Comparison of ENCODE assay signal across 12 cellular contexts in genomic region chr6:145865175-145865574, GRCh38. TPM values are rescaled to one million over a fixed set of nuclear protein-coding genes. Genes with fewer than 3 reads are reported as not detected.
DNase-seq lines count a peak whose midpoint lies in the region; ATAC-seq, FAIRE-seq and TF ChIP-seq lines count a peak whose summit lies in the region.
"Had no signal": no experiment of that assay in that cellular context is flagged by ENCODE, and none has a peak within 500 bp of the region (broad histone marks: within the 10 kb centered on the region; RNA-seq: fewer than 3 reads in every experiment).

No MANE protein-coding gene starts in this region.

- peaks cover 16% of the 10 kb centered on the region for H3K9me3 Mint-ChIP-seq in mesothelial cell of epicardium

- no peak overlapping the region for H3K27ac ChIP-seq in IMR-90 (ENCODE audit: insufficient read depth, low read length)
- peak overlapping the region; percentile 1 for H3K27ac ChIP-seq in lower lobe of right lung
- H3K27ac ChIP-seq: neutrophil had no signal

- dilution Hi-C loops in IMR-90 (cut with HindIII; ENCODE audit: low sequenced_read_pairs, unreplicated experiment), result no loop called here

- no peak overlapping the region for H2AK9ac ChIP-seq in IMR-90 (replicated peaks; ENCODE audit: low read depth, low read length, poor library complexity)

- no CpG with 5 or more reads among the region's 2 CpGs for WGBS in IMR-90 (ENCODE audit: extremely low coverage in 2 of 2, insufficient read length in 1 of 2), 2 experiments

- no peak overlapping the region for H4K8ac ChIP-seq in IMR-90 (ENCODE audit: low read depth in 2 of 2, low read length in 2 of 2)

- intact Hi-C loops in IMR-90 (cut with micrococcal nuclease) (no loop called here), lower lobe of right lung (cut with DNase I) (no loop called here)

- no peaks in the 10 kb centered on the region for H3K36me3 ChIP-seq in IMR-90 (ENCODE audit: control insufficient read depth, insufficient read depth, low read length)
- no peaks in the 10 kb centered on the region for H3K36me3 ChIP-seq in lower lobe of right lung
- H3K36me3 ChIP-seq: neutrophil had no signal

- H3K36me3 Mint-ChIP-seq in mesothelial cell of epicardium, result peaks cover 15% of the 10 kb centered on the region

- H4K20me1 ChIP-seq in IMR-90 (ENCODE audit: insufficient read depth, low read length), result no peaks in the 10 kb centered on the region

- no peak overlapping the region for H3K4me3 ChIP-seq in IMR-90 (ENCODE audit: insufficient read depth, low read depth, low read length)
- H3K4me3 ChIP-seq in lower lobe of right lung, result no peak overlapping the region
- H3K4me3 ChIP-seq: heart right ventricle had no signal

- H4K5ac ChIP-seq in IMR-90 (ENCODE audit: low read depth, low read length), result no peak overlapping the region

- no peaks in the 10 kb centered on the region for H3K79me1 ChIP-seq in IMR-90 (ENCODE audit: low read depth in 1 of 2, low read length in 2 of 2)

- POLR2A ChIA-PET in IMR-90 (lab: Charles Lee; ENCODE audit: unreplicated experiment), result no interaction called here

- no peaks in the 10 kb centered on the region for H3K27me3 Mint-ChIP-seq in mesothelial cell of epicardium (ENCODE audit: low read depth)

- no peak overlapping the region for H4K91ac ChIP-seq in IMR-90 (ENCODE audit: insufficient read depth, low read depth, low read length)

- H3K9me1 ChIP-seq in IMR-90 (ENCODE audit: insufficient read depth, low read length), result no peaks in the 10 kb centered on the region

- TF ChIP-seq CTCF in IMR-90 (conservative IDR thresholded peaks at IDR 0.05; ENCODE audit: low read depth, low read length) (no peak), lower lobe of right lung (IDR thresholded peaks at IDR 0.05) (no peak), mesothelial cell of epicardium (IDR thresholded peaks at IDR 0.05; ENCODE audit: unreplicated experiment) (no peak)

- H2BK20ac ChIP-seq in IMR-90 (ENCODE audit: low read depth, low read length), result no peak overlapping the region

- H2BK5ac ChIP-seq in IMR-90 (ENCODE audit: low read depth, low read length, poor library complexity, severe bottlenecking), result no peak overlapping the region

- no peak overlapping the region for H3K4ac ChIP-seq in IMR-90 (ENCODE audit: low read depth, low read length)

- CTCF ChIA-PET in IMR-90 (lab: Yijun Ruan, JAX), result no interaction called here

- BruUV-seq in IMR-90 (replicated peaks; lab: Mats Ljungman, UMichigan), result no TSS peak

- no peak for TF ChIP-seq POLR2A in IMR-90 (IDR thresholded peaks at IDR 0.05; ENCODE audit: low read depth, low read length)

- no peaks in the 10 kb centered on the region for H3K4me1 Mint-ChIP-seq in mesothelial cell of epicardium

- TF ChIP-seq RAD21 in IMR-90 (IDR thresholded peaks at IDR 0.05; ENCODE audit: low read length), result no peak

- ATAC-seq in GM18517 (IDR thresholded peaks at IDR 0.05; ENCODE audit: unreplicated experiment) (peak; percentile 37), GM21619 (IDR thresholded peaks at IDR 0.05; ENCODE audit: unreplicated experiment) (peak; percentile 35), IMR-90 (ENCODE audit: low read depth) (peak; percentile 24; the same call in 1 of the 2 replicates), lower lobe of right lung (peak in 1 of 2 donors; percentile 11)
- ATAC-seq: heart right ventricle had no signal

- H3K9ac ChIP-seq in IMR-90 (ENCODE audit: low read depth, low read length), result no peak overlapping the region

- no peak overlapping the region for H2AFZ ChIP-seq in IMR-90 (replicated peaks; ENCODE audit: low read length, poor library complexity)

- H3K56ac ChIP-seq in IMR-90 (ENCODE audit: extremely low read depth, insufficient read depth, low read length), result no peak overlapping the region

- H3K9me3 ChIP-seq in IMR-90 (ENCODE audit: control insufficient read depth, insufficient read depth, low read length) (no peaks in the 10 kb centered on the region), lower lobe of right lung (peaks cover 7% of the 10 kb centered on the region)
- H3K9me3 ChIP-seq: neutrophil had no signal

- no peak overlapping the region for H3K23ac ChIP-seq in IMR-90 (ENCODE audit: low read depth, low read length)

- in situ Hi-C loops in IMR-90 (cut with MboI; ENCODE audit: low sequenced_read_pairs), result no loop called here

- no peaks in the 10 kb centered on the region for H3K27me3 ChIP-seq in IMR-90 (ENCODE audit: control insufficient read depth, insufficient read depth, low read length)
- no peaks in the 10 kb centered on the region for H3K27me3 ChIP-seq in lower lobe of right lung (ENCODE audit: low read depth)
- H3K27me3 ChIP-seq: heart right ventricle, neutrophil had no signal

- H3K4me3 Mint-ChIP-seq in mesothelial cell of epicardium, result no peak overlapping the region

- DNase-seq in IMR-90 (no peak), lower lobe of right lung (no peak), frontal cortex (ENCODE audit: low spot score in 2 of 2) (no peak), DMS53 (lab: John Stamatoyannopoulos, UW) (no peak), NCI-H187 (lab: John Stamatoyannopoulos, UW) (no peak), mesothelial cell of epicardium (ENCODE audit: low spot score in 2 of 2, unreplicated experiment in 2 of 2) (no peak)
- DNase-seq: activated CD4-positive, alpha-beta T cell treated with anti-CD3 and anti-CD28 coated beads for 4 hours; caudate nucleus; heart right ventricle had no signal

- FAIRE-seq in frontal cortex (lab: Jason Lieb, UNC), result no peak

- no peak overlapping the region for H2BK15ac ChIP-seq in IMR-90 (ENCODE audit: low read depth, low read length)

- H3K4me1 ChIP-seq in IMR-90 (ENCODE audit: control insufficient read depth, insufficient read depth, low read length) (peaks cover 2% of the 10 kb centered on the region), lower lobe of right lung (peaks cover 10% of the 10 kb centered on the region)

- H3K4me2 ChIP-seq in IMR-90 (ENCODE audit: low read depth, low read length), result peak overlapping the region; percentile 29; the same call in 1 of the 2 replicates

- no peak overlapping the region for H3K27ac Mint-ChIP-seq in mesothelial cell of epicardium

- no peak overlapping the region for H2BK120ac ChIP-seq in IMR-90 (ENCODE audit: low read depth, low read length)

- no peak overlapping the region for H3K18ac ChIP-seq in IMR-90 (ENCODE audit: low read depth, low read length)

- H2AK5ac ChIP-seq in IMR-90 (ENCODE audit: low read depth, low read length), result no peak overlapping the region

- no peak overlapping the region for H3K14ac ChIP-seq in IMR-90 (replicated peaks; ENCODE audit: low read depth, low read length)

TF ChIP-seq in IMR-90, 13 proteins besides CTCF, POLR2A, EP300 and RAD21:
- no peak for TF ChIP-seq USF2 (IDR thresholded peaks at IDR 0.05; ENCODE audit: low read depth, low read length)
- TF ChIP-seq RCOR1 (IDR thresholded peaks at IDR 0.05; ENCODE audit: insufficient replicate concordance, low read length), result no peak
- TF ChIP-seq BHLHE40 (IDR thresholded peaks at IDR 0.05; ENCODE audit: low read depth, low read length), result no peak
- TF ChIP-seq CEBPB (IDR thresholded peaks at IDR 0.05; ENCODE audit: low read depth, low read length), result no peak
- TF ChIP-seq NFE2L2 (IDR thresholded peaks at IDR 0.05; ENCODE audit: low read depth, low read length), result no peak
- TF ChIP-seq, protein P1, sequence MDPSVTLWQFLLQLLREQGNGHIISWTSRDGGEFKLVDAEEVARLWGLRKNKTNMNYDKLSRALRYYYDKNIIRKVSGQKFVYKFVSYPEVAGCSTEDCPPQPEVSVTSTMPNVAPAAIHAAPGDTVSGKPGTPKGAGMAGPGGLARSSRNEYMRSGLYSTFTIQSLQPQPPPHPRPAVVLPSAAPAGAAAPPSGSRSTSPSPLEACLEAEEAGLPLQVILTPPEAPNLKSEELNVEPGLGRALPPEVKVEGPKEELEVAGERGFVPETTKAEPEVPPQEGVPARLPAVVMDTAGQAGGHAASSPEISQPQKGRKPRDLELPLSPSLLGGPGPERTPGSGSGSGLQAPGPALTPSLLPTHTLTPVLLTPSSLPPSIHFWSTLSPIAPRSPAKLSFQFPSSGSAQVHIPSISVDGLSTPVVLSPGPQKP (IDR thresholded peaks at IDR 0.05; ENCODE audit: borderline replicate concordance, low read depth, low read length), result no peak
- TF ChIP-seq MXI1 (IDR thresholded peaks at IDR 0.05; ENCODE audit: borderline replicate concordance, low read depth, low read length), result no peak
- TF ChIP-seq FOS (IDR thresholded peaks at IDR 0.05; ENCODE audit: low read depth, low read length), result no peak
- TF ChIP-seq MAFK (IDR thresholded peaks at IDR 0.05; ENCODE audit: low read depth, low read length), result no peak
- TF ChIP-seq SMC3 (IDR thresholded peaks at IDR 0.05; ENCODE audit: low read depth, low read length), result no peak
- no peak for TF ChIP-seq RFX5 (IDR thresholded peaks at IDR 0.05; ENCODE audit: low read depth, low read length)
- no peak for TF ChIP-seq MAZ (IDR thresholded peaks at IDR 0.05; ENCODE audit: borderline replicate concordance, low read depth, low read length)
- no peak for TF ChIP-seq CHD1 (IDR thresholded peaks at IDR 0.05; ENCODE audit: low read depth, low read length)

RNA-seq across cellular contexts. Expression of gene FBXO30, which starts 50.6 kb away (rescaled TPM):
- total RNA-seq in IMR-90 (2012; rRNA removed) (9.3 and 15.3 TPM in 2 replicates), lower lobe of right lung (9.0 TPM), frontal cortex (92.9 TPM), mesothelial cell of epicardium (8.6 to 9.2 TPM (median 9.1 TPM) in 3 replicates)
- polyA plus RNA-seq in IMR-90 (2012; rRNA removed), result 2.2 and 3.1 TPM in 2 replicates
- 0.45 and 0.46 TPM in 2 replicates for polyA plus RNA-seq in IMR-90 (2012; cell fraction: cytosol; rRNA removed)
- polyA plus RNA-seq in IMR-90 (2012; cell fraction: nucleus; rRNA removed; ENCODE audit: low replicate concordance), result 0.45 and 5.0 TPM in 2 replicates
